Comparison of ENCODE assay signal across 37 cellular contexts in genomic region chr17:28523186-28523585, GRCh38. TPM values are rescaled to one million over a fixed set of nuclear protein-coding genes. Genes with fewer than 3 reads are reported as not detected.
"Had no signal": no experiment of that assay in that cellular context is flagged by ENCODE, and none has a peak within 500 bp of the region (broad histone marks: within the 10 kb centered on the region; RNA-seq: fewer than 3 reads in every experiment).

No MANE protein-coding gene starts in this region.

- H3K4me3 ChIP-seq: heart left ventricle, left lung, lower lobe of right lung, neural progenitor cell, ovary, prostate gland, spleen, suprapubic skin, thoracic aorta, tibial nerve, upper lobe of left lung, vagina had no signal

- H3K27me3 Mint-ChIP-seq: stimulated activated naive CD8-positive, alpha-beta T cell treated with anti-CD3 and anti-CD28 coated beads, Interleukin-15, Interleukin-2, amounts not matched to agents 100 ng/mL and 50 ng/mL, for 24 hours had no signal

- H3K36me3 ChIP-seq: heart left ventricle, left lung, lower lobe of right lung, neural progenitor cell, ovary, prostate gland, spleen, suprapubic skin, thoracic aorta, tibial nerve, upper lobe of left lung, vagina had no signal

- H3K9me3 ChIP-seq: heart left ventricle, left lung, lower lobe of right lung, ovary, prostate gland, spleen, suprapubic skin, thoracic aorta, tibial nerve, upper lobe of left lung, vagina had no signal

- H3K27ac ChIP-seq: heart left ventricle, left lung, lower lobe of right lung, neural progenitor cell, ovary, prostate gland, spleen, suprapubic skin, thoracic aorta, tibial nerve, vagina had no signal

- H3K9me3 Mint-ChIP-seq: mesothelial cell of epicardium; naive thymus-derived CD4-positive, alpha-beta T cell; natural killer cell treated with Interleukin-12 subunit alpha and Interleukin-12 subunit beta and Interleukin-15 and Interleukin-18, amount 100 ng/mL, for 72 hours; neural progenitor cell; stimulated activated naive CD8-positive, alpha-beta T cell treated with anti-CD3 and anti-CD28 coated beads, Interleukin-15, Interleukin-2, amounts not matched to agents 100 ng/mL and 50 ng/mL, for 24 hours had no signal

- H3K4me1 ChIP-seq: heart left ventricle, left lung, tibial nerve had no signal

- ATAC-seq: heart left ventricle; left colon; left lung; lower lobe of right lung; naive thymus-derived CD4-positive, alpha-beta T cell; natural killer cell treated with Interleukin-12 subunit alpha and Interleukin-12 subunit beta and Interleukin-15 and Interleukin-18, amount 100 ng/mL, for 72 hours; right cardiac atrium; sciatic nerve had no signal

- H3K27me3 ChIP-seq: left lung, neural progenitor cell, ovary, spleen, suprapubic skin, tibial nerve, upper lobe of left lung, vagina had no signal

- DNase-seq: hypothalamus; immature natural killer cell; kidney; left colon; lower lobe of right lung; mammary epithelial cell; mesendoderm; naive thymus-derived CD4-positive, alpha-beta T cell; ovary; retina; small intestine; spleen; stimulated activated CD4-positive, alpha-beta T cell treated with anti-CD3 and anti-CD28 coated beads, Interleukin-1b, Interleukin-23, amount 100 ng/mL, for 48 hours; stimulated activated CD4-positive, alpha-beta T cell treated with anti-CD3 and anti-CD28 coated beads, Interleukin-2, amount 100 ng/mL, for 48 hours; stimulated activated CD4-positive, alpha-beta T cell treated with anti-CD3 and anti-CD28 coated beads, Interleukin-4, amount 100 ng/mL, for 4 hours; stimulated activated CD8-positive, alpha-beta memory T cell treated with anti-CD3 and anti-CD28 coated beads, Interleukin-4, amount 100 ng/mL, for 48 hours; stimulated activated naive CD4-positive, alpha-beta T cell had no signal

- H3K9ac ChIP-seq: neural progenitor cell had no signal

- H3K4me3 Mint-ChIP-seq: immature natural killer cell; mesothelial cell of epicardium; naive thymus-derived CD4-positive, alpha-beta T cell; natural killer cell treated with Interleukin-12 subunit alpha and Interleukin-12 subunit beta and Interleukin-15 and Interleukin-18, amount 100 ng/mL, for 72 hours; neural progenitor cell; stimulated activated naive CD8-positive, alpha-beta T cell treated with anti-CD3 and anti-CD28 coated beads, Interleukin-15, Interleukin-2, amounts not matched to agents 100 ng/mL and 50 ng/mL, for 24 hours had no signal

- H3K36me3 Mint-ChIP-seq: immature natural killer cell; mesothelial cell of epicardium; naive thymus-derived CD4-positive, alpha-beta T cell; natural killer cell treated with Interleukin-12 subunit alpha and Interleukin-12 subunit beta and Interleukin-15 and Interleukin-18, amount 100 ng/mL, for 72 hours; neural progenitor cell had no signal

- H3K4me1 Mint-ChIP-seq: immature natural killer cell had no signal

- H3K27ac Mint-ChIP-seq: immature natural killer cell; mesothelial cell of epicardium; natural killer cell treated with Interleukin-12 subunit alpha and Interleukin-12 subunit beta and Interleukin-15 and Interleukin-18, amount 100 ng/mL, for 72 hours; stimulated activated naive CD8-positive, alpha-beta T cell treated with anti-CD3 and anti-CD28 coated beads, Interleukin-15, Interleukin-2, amounts not matched to agents 100 ng/mL and 50 ng/mL, for 24 hours had no signal

- H2AFZ ChIP-seq: neural progenitor cell had no signal

- H3K4me2 ChIP-seq: neural progenitor cell had no signal

RNA-seq across cellular contexts. Expression of gene FOXN1, which starts 17.0 kb away (rescaled TPM):
- total RNA-seq: heart left ventricle; kidney; liver; mammary epithelial cell; mononuclear cell; myocyte; naive thymus-derived CD4-positive, alpha-beta T cell; natural killer cell treated with Interleukin-12 subunit alpha and Interleukin-12 subunit beta and Interleukin-15 and Interleukin-18, amount 100 ng/mL, for 72 hours; omental fat pad; ovary; right cardiac atrium; sciatic nerve; spleen; subcutaneous adipose tissue; thoracic aorta; tibial nerve had no signal
- polyA plus RNA-seq: heart left ventricle; immature natural killer cell; liver; mammary epithelial cell; naive thymus-derived CD4-positive, alpha-beta T cell; ovary; right cardiac atrium; small intestine; spleen had no signal

RNA-seq across cellular contexts. Expression of gene SLC13A2, which starts 49.7 kb away (rescaled TPM):
- total RNA-seq: heart left ventricle; left lung; lower lobe of right lung; mammary epithelial cell; mesothelial cell of epicardium; mononuclear cell; myocyte; naive thymus-derived CD4-positive, alpha-beta T cell; natural killer cell treated with Interleukin-12 subunit alpha and Interleukin-12 subunit beta and Interleukin-15 and Interleukin-18, amount 100 ng/mL, for 72 hours; omental fat pad; right cardiac atrium; sciatic nerve; spleen; subcutaneous adipose tissue; thoracic aorta; tibial nerve; urinary bladder; vagina had no signal
- polyA plus RNA-seq: immature natural killer cell; mammary epithelial cell; naive thymus-derived CD4-positive, alpha-beta T cell; ovary; right cardiac atrium had no signal
